ENCODE assay signal across 17 cellular contexts in the genomic region with DNA sequence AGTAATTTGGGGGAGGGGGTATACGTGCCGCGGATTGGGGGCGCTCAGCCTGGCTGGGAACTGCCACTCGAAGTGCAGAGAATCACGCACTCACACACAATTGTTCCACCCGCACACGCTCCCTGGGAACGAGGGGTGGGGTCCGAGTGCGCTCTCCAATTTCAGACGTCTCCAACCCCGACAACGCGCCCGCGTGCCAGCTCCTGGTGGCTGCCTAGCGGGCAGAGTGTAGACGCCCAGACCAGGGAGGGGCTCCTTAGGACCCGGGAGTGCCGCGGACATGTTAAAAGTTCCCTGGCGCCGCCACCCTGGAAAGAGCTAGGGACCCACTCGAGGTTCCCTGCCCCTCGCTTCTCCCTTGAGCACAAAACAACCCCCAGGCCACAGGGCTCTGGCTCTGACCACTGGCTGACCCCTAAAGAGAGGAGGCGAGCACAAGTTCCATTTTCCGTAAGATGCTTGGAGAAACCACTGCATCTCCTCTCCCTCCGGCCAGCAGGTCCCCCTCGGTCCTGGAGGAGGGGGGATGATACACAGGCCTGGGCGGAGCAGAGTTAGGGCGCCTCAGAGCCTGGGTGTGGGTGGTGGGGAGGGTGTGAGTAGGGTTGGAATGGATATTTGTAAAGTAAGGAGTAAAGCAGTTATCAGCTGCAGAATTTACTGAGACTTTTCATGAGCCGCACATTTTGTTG. TPM values are rescaled to one million over a fixed set of nuclear protein-coding genes. Genes with fewer than 3 reads are reported as not detected.
DNase-seq lines count a peak whose midpoint lies in the region; ATAC-seq and TF ChIP-seq lines count a peak whose summit lies in the region.
"Had no signal": no experiment of that assay in that cellular context is flagged by ENCODE, and none has a peak within 500 bp of the region (broad histone marks: within the 10 kb centered on the region; RNA-seq: fewer than 3 reads in every experiment).

No MANE protein-coding gene starts in this region.

- no peak for TF ChIP-seq CTCF in neural cell (IDR thresholded peaks at IDR 0.05; ENCODE audit: poor library complexity, severe bottlenecking)

- H3F3A ChIP-seq in neural cell (ENCODE audit: insufficient read depth, low read length, poor library complexity, severe bottlenecking): no peaks in the 10 kb centered on the region

- no peaks in the 10 kb centered on the region for H3K36me3 ChIP-seq in HUES6 (ENCODE audit: control insufficient read depth, insufficient read depth, low read length)
- no peaks in the 10 kb centered on the region for H3K36me3 ChIP-seq in neural cell (ENCODE audit: insufficient read depth, low read length)

- peaks cover 33% of the 10 kb centered on the region for H3K27me3 Mint-ChIP-seq in activated CD4-positive, alpha-beta T cell treated with anti-CD3 and anti-CD28 coated beads, Interleukin-2, amount 10 ng/mL, durations not matched to agents 7 days and 5 days
- peaks cover 0 to 21% of the 10 kb centered on the region in 2 donors for H3K27me3 Mint-ChIP-seq in effector memory CD8-positive, alpha-beta T cell

- no peaks in the 10 kb centered on the region for H3K79me2 ChIP-seq in neural cell (replicated peaks; ENCODE audit: insufficient read depth, low read length)

- TF ChIP-seq EP300 in neural cell (conservative IDR thresholded peaks at IDR 0.05; ENCODE audit: poor library complexity, severe bottlenecking): no peak

- H3K9ac ChIP-seq in HUES6 (ENCODE audit: low read length): no peak overlapping the region
- no peak overlapping the region for H3K9ac ChIP-seq in neural cell (ENCODE audit: low read length)

- DNase-seq in activated CD4-positive, alpha-beta T cell treated with anti-CD3 and anti-CD28 coated beads, Interleukin-2, amount 10 ng/mL, durations not matched to agents 7 days and 5 days: no peak
- DNase-seq in activated CD4-positive, alpha-beta T cell treated with anti-CD3 and anti-CD28 coated beads for 1 hour: no peak
- no peak for DNase-seq in effector memory CD8-positive, alpha-beta T cell
- DNase-seq in Kasumi-1 (lab: John Stamatoyannopoulos, UW) (no peak), left lobe of liver (ENCODE audit: low spot score) (no peak)
- DNase-seq: central memory CD4-positive, alpha-beta T cell; mammary epithelial cell; MV-4-11; NCI-H226 had no signal

- H3K4me3 ChIP-seq in HUES6 (ENCODE audit: low read depth, low read length) (peak overlapping the region; percentile 58), neural cell (ENCODE audit: low read length) (peak overlapping the region; percentile 63)

- CTCF ChIA-PET in activated CD4-positive, alpha-beta T cell treated with anti-CD3 and anti-CD28 coated beads, Interleukin-2, amount 10 ng/mL, durations not matched to agents 7 days and 5 days (lab: Charles Lee): interaction anchor here (0.6 to 2.2 kb wide), 6 partner anchors 11 to 143 kb away, joined by 3 to 14 read pairs (median 4); partner anchors contain the start of gene PLCB2

- H3K27ac ChIP-seq in HUES6 (ENCODE audit: low read depth, low read length): no peak overlapping the region
- H3K27ac ChIP-seq in neural cell (ENCODE audit: low read length): no peak overlapping the region

- H3K4me1 ChIP-seq in HUES6 (ENCODE audit: control insufficient read depth, insufficient read depth, low read length): peaks cover 58% of the 10 kb centered on the region

- POLR2A ChIA-PET in activated CD4-positive, alpha-beta T cell treated with anti-CD3 and anti-CD28 coated beads, Interleukin-2, amount 10 ng/mL, durations not matched to agents 7 days and 5 days (lab: Charles Lee): no interaction called here

- peaks cover 86% of the 10 kb centered on the region for H3K27me3 ChIP-seq in HUES6 (ENCODE audit: control insufficient read depth, insufficient read depth, low read length)
- H3K27me3 ChIP-seq in neural cell (ENCODE audit: insufficient read depth, low read depth, low read length): peaks cover 56% of the 10 kb centered on the region

- ATAC-seq in effector memory CD8-positive, alpha-beta T cell (replicated peaks): no peak
- ATAC-seq in left lobe of liver (no peak), HG03342 (IDR thresholded peaks at IDR 0.05; ENCODE audit: unreplicated experiment) (no peak)
- ATAC-seq: SK-N-SH treated with all-trans-retinoic acid at 6 μM for 48 hours had no signal

- no peak overlapping the region for H3K4me2 ChIP-seq in neural cell (ENCODE audit: low read length)

- peak overlapping the region; percentile 38 for H3K4me3 Mint-ChIP-seq in activated CD4-positive, alpha-beta T cell treated with anti-CD3 and anti-CD28 coated beads, Interleukin-2, amount 10 ng/mL, durations not matched to agents 7 days and 5 days
- H3K4me3 Mint-ChIP-seq in effector memory CD8-positive, alpha-beta T cell: peak overlapping the region; percentile 31 to 75

- no peak overlapping the region for H3K27ac Mint-ChIP-seq in activated CD4-positive, alpha-beta T cell treated with anti-CD3 and anti-CD28 coated beads, Interleukin-2, amount 10 ng/mL, durations not matched to agents 7 days and 5 days
- no peak overlapping the region for H3K27ac Mint-ChIP-seq in effector memory CD8-positive, alpha-beta T cell

- H3K9me3 ChIP-seq in HUES6 (ENCODE audit: control insufficient read depth, insufficient read depth, low read depth, low read length) (no peaks in the 10 kb centered on the region), neural cell (ENCODE audit: low read length) (no peaks in the 10 kb centered on the region)
- H3K9me3 ChIP-seq: A549 had no signal

- H2AFZ ChIP-seq in neural cell (ENCODE audit: low read depth, low read length): no peak overlapping the region

- H3K36me3 Mint-ChIP-seq in activated CD4-positive, alpha-beta T cell treated with anti-CD3 and anti-CD28 coated beads, Interleukin-2, amount 10 ng/mL, durations not matched to agents 7 days and 5 days (ENCODE audit: low read depth): peaks cover 2% of the 10 kb centered on the region
- peaks cover 3% of the 10 kb centered on the region for H3K36me3 Mint-ChIP-seq in effector memory CD8-positive, alpha-beta T cell (ENCODE audit: insufficient read depth)

- H3K9me3 Mint-ChIP-seq in activated CD4-positive, alpha-beta T cell treated with anti-CD3 and anti-CD28 coated beads, Interleukin-2, amount 10 ng/mL, durations not matched to agents 7 days and 5 days: no peaks in the 10 kb centered on the region
- no peaks in the 10 kb centered on the region for H3K9me3 Mint-ChIP-seq in effector memory CD8-positive, alpha-beta T cell

- peaks cover 2% of the 10 kb centered on the region for H3K4me1 Mint-ChIP-seq in activated CD4-positive, alpha-beta T cell treated with anti-CD3 and anti-CD28 coated beads, Interleukin-2, amount 10 ng/mL, durations not matched to agents 7 days and 5 days
- H3K4me1 Mint-ChIP-seq in effector memory CD8-positive, alpha-beta T cell (ENCODE audit: low read depth in 2 of 2): peaks cover 3% of the 10 kb centered on the region in 2 donors

- H3K9me2 ChIP-seq in neural cell (ENCODE audit: insufficient read depth, low read length): no peaks in the 10 kb centered on the region

- no peaks in the 10 kb centered on the region for H4K20me1 ChIP-seq in neural cell (ENCODE audit: insufficient read depth)

- TF ChIP-seq RAD21 in neural cell (conservative IDR thresholded peaks at IDR 0.05): no peak

TF ChIP-seq in neural cell, 6 proteins besides CTCF, POLR2A, EP300 and RAD21 (continues in another document):
- no peak for TF ChIP-seq POLR2AphosphoS5 (IDR thresholded peaks at IDR 0.05)
- TF ChIP-seq SMC3 (conservative IDR thresholded peaks at IDR 0.05; ENCODE audit: poor library complexity): no peak
- no peak for TF ChIP-seq TAF1 (IDR thresholded peaks at IDR 0.05; ENCODE audit: low read depth)
- no peak for TF ChIP-seq MXI1 (conservative IDR thresholded peaks at IDR 0.05; ENCODE audit: poor library complexity, severe bottlenecking)

RNA-seq across cellular contexts. Expression of gene ANKRD63, which starts 0.9 kb away (rescaled TPM):
- under 1 TPM in 1 of 2 experiments, not detected in 1; 0.17 TPM for total RNA-seq in activated CD4-positive, alpha-beta T cell treated with anti-CD3 and anti-CD28 coated beads, Interleukin-2, amount 10 ng/mL, durations not matched to agents 7 days and 5 days
- polyA plus RNA-seq in neural cell: 2.1 TPM in 1 of 2 replicates, not detected in the other
- polyA minus RNA-seq in neural cell: not detected in 2 replicates
- total RNA-seq in left lobe of liver: not detected
- total RNA-seq: epithelial cell of proximal tubule, HT1080, mammary epithelial cell had no signal
- polyA plus RNA-seq: mammary epithelial cell, thymus had no signal

RNA-seq across cellular contexts. Expression of gene PLCB2, which starts 24.0 kb away (rescaled TPM):
- 100 to 1,000 TPM; 195 to 196 TPM for total RNA-seq in activated CD4-positive, alpha-beta T cell treated with anti-CD3 and anti-CD28 coated beads, Interleukin-2, amount 10 ng/mL, durations not matched to agents 7 days and 5 days
- 7.4 and 9.2 TPM in 2 replicates for polyA plus RNA-seq in neural cell
- polyA minus RNA-seq in neural cell: 3.2 and 4.1 TPM in 2 replicates
- total RNA-seq in left lobe of liver: 8.7 TPM

RNA-seq across cellular contexts. Expression of gene INAFM2, which starts 39.7 kb away (rescaled TPM):
- total RNA-seq in activated CD4-positive, alpha-beta T cell treated with anti-CD3 and anti-CD28 coated beads, Interleukin-2, amount 10 ng/mL, durations not matched to agents 7 days and 5 days: 1 to 10 TPM; 6.6 to 8.5 TPM
- 14.8 and 15.7 TPM in 2 replicates for polyA plus RNA-seq in neural cell
- polyA minus RNA-seq in neural cell: 20.4 and 20.7 TPM in 2 replicates
- 7.7 TPM for total RNA-seq in left lobe of liver

RNA-seq across cellular contexts. Expression of gene PAK6, which starts 44.9 kb away (rescaled TPM):
- under 1 TPM; 0.35 to 0.47 TPM for total RNA-seq in activated CD4-positive, alpha-beta T cell treated with anti-CD3 and anti-CD28 coated beads, Interleukin-2, amount 10 ng/mL, durations not matched to agents 7 days and 5 days
- polyA plus RNA-seq in neural cell: 32.4 and 38.9 TPM in 2 replicates
- 40.3 and 57.7 TPM in 2 replicates for polyA minus RNA-seq in neural cell
- not detected for total RNA-seq in left lobe of liver

RNA-seq across cellular contexts. Expression of gene CCDC9B, which starts 57.0 kb away (rescaled TPM):
- total RNA-seq in activated CD4-positive, alpha-beta T cell treated with anti-CD3 and anti-CD28 coated beads, Interleukin-2, amount 10 ng/mL, durations not matched to agents 7 days and 5 days: 1 to 10 TPM in 1 of 2 experiments, under 1 TPM in 1; 0.81 to 1.0 TPM
- not detected in 2 replicates for polyA plus RNA-seq in neural cell
- polyA minus RNA-seq in neural cell: not detected in 2 replicates
- 16.6 TPM for total RNA-seq in left lobe of liver

Comparison
In these comparisons a context has a peak if more than half of its experiments do, and no peak if none do; other contexts are left out.
1. RNA of gene PLCB2, which starts 24.0 kb away (total RNA-seq): 195 to 196 TPM in activated CD4-positive, alpha-beta T cell treated with anti-CD3 and anti-CD28 coated beads, Interleukin-2, amount 10 ng/mL, durations not matched to agents 7 days and 5 days; 8.7 TPM in left lobe of liver (single experiment); every median in the first group is over 10 times any median in the second.